1 cellular context compared by ENCODE assay signal in the genomic region with DNA sequence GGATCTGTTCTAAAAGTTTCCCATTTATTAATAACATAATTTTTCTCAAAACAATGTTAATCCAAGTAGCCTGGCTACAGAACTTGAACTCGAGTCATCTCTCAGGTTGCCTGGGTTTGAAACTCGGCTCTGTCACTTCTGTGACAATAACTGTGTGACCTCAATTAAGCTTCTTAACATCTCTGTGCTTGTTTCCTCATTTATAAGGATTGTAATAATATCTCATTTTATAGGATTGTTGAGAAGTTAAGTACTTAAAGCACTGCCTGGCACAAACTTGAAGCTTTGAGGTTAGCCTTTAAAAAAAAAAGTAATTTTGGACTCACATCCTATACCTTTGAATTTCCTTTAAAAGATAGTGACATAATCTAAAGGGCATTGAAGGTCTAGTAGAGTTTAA.
TF ChIP-seq lines count a peak whose summit lies in the region.

No MANE protein-coding gene starts in this region.

TF ChIP-seq in GM23338, 12 proteins besides CTCF, POLR2A, EP300 and RAD21 (continued from another document):
- TF ChIP-seq, protein P1, sequence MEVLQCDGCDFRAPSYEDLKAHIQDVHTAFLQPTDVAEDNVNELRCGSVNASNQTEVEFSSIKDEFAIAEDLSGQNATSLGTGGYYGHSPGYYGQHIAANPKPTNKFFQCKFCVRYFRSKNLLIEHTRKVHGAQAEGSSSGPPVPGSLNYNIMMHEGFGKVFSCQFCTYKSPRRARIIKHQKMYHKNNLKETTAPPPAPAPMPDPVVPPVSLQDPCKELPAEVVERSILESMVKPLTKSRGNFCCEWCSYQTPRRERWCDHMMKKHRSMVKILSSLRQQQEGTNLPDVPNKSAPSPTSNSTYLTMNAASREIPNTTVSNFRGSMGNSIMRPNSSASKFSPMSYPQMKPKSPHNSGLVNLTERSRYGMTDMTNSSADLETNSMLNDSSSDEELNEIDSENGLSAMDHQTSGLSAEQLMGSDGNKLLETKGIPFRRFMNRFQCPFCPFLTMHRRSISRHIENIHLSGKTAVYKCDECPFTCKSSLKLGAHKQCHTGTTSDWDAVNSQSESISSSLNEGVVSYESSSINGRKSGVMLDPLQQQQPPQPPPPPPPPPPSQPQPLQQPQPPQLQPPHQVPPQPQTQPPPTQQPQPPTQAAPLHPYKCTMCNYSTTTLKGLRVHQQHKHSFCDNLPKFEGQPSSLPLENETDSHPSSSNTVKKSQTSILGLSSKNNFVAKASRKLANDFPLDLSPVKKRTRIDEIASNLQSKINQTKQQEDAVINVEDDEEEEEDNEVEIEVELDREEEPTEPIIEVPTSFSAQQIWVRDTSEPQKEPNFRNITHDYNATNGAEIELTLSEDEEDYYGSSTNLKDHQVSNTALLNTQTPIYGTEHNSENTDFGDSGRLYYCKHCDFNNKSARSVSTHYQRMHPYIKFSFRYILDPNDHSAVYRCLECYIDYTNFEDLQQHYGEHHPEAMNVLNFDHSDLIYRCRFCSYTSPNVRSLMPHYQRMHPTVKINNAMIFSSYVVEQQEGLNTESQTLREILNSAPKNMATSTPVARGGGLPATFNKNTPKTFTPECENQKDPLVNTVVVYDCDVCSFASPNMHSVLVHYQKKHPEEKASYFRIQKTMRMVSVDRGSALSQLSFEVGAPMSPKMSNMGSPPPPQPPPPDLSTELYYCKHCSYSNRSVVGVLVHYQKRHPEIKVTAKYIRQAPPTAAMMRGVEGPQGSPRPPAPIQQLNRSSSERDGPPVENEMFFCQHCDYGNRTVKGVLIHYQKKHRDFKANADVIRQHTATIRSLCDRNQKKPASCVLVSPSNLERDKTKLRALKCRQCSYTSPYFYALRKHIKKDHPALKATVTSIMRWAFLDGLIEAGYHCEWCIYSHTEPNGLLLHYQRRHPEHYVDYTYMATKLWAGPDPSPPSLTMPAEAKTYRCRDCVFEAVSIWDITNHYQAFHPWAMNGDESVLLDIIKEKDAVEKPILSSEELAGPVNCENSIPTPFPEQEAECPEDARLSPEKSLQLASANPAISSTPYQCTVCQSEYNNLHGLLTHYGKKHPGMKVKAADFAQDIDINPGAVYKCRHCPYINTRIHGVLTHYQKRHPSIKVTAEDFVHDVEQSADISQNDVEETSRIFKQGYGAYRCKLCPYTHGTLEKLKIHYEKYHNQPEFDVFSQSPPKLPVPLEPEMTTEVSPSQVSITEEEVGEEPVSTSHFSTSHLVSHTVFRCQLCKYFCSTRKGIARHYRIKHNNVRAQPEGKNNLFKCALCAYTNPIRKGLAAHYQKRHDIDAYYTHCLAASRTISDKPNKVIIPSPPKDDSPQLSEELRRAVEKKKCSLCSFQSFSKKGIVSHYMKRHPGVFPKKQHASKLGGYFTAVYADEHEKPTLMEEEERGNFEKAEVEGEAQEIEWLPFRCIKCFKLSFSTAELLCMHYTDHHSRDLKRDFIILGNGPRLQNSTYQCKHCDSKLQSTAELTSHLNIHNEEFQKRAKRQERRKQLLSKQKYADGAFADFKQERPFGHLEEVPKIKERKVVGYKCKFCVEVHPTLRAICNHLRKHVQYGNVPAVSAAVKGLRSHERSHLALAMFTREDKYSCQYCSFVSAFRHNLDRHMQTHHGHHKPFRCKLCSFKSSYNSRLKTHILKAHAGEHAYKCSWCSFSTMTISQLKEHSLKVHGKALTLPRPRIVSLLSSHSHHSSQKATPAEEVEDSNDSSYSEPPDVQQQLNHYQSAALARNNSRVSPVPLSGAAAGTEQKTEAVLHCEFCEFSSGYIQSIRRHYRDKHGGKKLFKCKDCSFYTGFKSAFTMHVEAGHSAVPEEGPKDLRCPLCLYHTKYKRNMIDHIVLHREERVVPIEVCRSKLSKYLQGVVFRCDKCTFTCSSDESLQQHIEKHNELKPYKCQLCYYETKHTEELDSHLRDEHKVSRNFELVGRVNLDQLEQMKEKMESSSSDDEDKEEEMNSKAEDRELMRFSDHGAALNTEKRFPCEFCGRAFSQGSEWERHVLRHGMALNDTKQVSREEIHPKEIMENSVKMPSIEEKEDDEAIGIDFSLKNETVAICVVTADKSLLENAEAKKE (CRISPR knock-in tag; IDR thresholded peaks at IDR 0.05) = no peak
- TF ChIP-seq EZH2 (IDR thresholded peaks at IDR 0.05; ENCODE audit: low read depth, unreplicated experiment) = no peak
